In genomic region chr19:50724522-50725217, GRCh38 we compare ENCODE assay signal across 8 cellular contexts. TPM values are rescaled to one million over a fixed set of nuclear protein-coding genes. Genes with fewer than 3 reads are reported as not detected.
DNase-seq lines count a peak whose midpoint lies in the region; ATAC-seq and TF ChIP-seq lines count a peak whose summit lies in the region.

No MANE protein-coding gene starts in this region.

- H3K4me1 ChIP-seq in A673 (ENCODE audit: insufficient read depth, low read length, poor library complexity, severe bottlenecking): peaks cover 71% of the 10 kb centered on the region

- intact Hi-C loops in A673 (cut with micrococcal nuclease; ENCODE audit: unreplicated experiment): loop anchor here (5.0 kb wide), 1 partner anchor 53 kb away; no protein-coding TSS in a partner anchor

- TF ChIP-seq CTCF in A673 (conservative IDR thresholded peaks at IDR 0.05; ENCODE audit: low read depth, low read length): peak; percentile 93

- POLR2A ChIA-PET in A673 (lab: Charles Lee; ENCODE audit: low non-redundant PET): interaction anchor here (0.8 kb wide), 1 partner anchor 197 kb away, joined by 26 read pairs; no protein-coding TSS in a partner anchor

- peak; percentile 100 for DNase-seq in A673 (ENCODE audit: low spot score)
- DNase-seq in NCI-H748 (lab: John Stamatoyannopoulos, UW; ENCODE audit: unreplicated experiment): peak; percentile 99
- peak; percentile 97 for DNase-seq in activated CD8-positive, alpha-beta memory T cell treated with anti-CD3 and anti-CD28 coated beads for 24 hours
- peak; percentile 98 for DNase-seq in effector CD8-positive, alpha-beta T cell (lab: John Stamatoyannopoulos, UW)
- peak; percentile 100 for DNase-seq in medulla oblongata (ENCODE audit: extremely low spot score)
- peak; percentile 76 to 89 (median 77) for DNase-seq in stimulated activated CD4-positive, alpha-beta T cell treated with anti-CD3 and anti-CD28 coated beads, TNF-alpha, amount 100 ng/mL, for 4 hours (ENCODE audit: low read depth in 3 of 3)

- peaks cover 10% of the 10 kb centered on the region for H3K36me3 ChIP-seq in A673 (ENCODE audit: insufficient read depth, low read length, poor library complexity, severe bottlenecking)

- CTCF ChIA-PET in A673 (lab: Charles Lee): interaction anchor here (0.5 to 1.6 kb wide), 15 partner anchors 10 to 836 kb away, joined by 3 to 15 read pairs (median 5); partner anchors contain the start of gene ACP4

- peak overlapping the region; percentile 85 for H3K27ac ChIP-seq in A673 (ENCODE audit: low read depth, low read length, poor library complexity, severe bottlenecking)

- peak overlapping the region; percentile 61 for H3K4me3 ChIP-seq in A673 (ENCODE audit: low read depth, low read length, poor library complexity, severe bottlenecking)

- ATAC-seq in GM18868 (IDR thresholded peaks at IDR 0.05; ENCODE audit: unreplicated experiment) (peak; percentile 63), HG03378 (IDR thresholded peaks at IDR 0.05; ENCODE audit: unreplicated experiment) (peak; percentile 64)

- no peaks in the 10 kb centered on the region for H3K9me3 ChIP-seq in A673 (ENCODE audit: low read depth, low read length, poor library complexity, severe bottlenecking)

- no peaks in the 10 kb centered on the region for H3K27me3 ChIP-seq in A673 (replicated peaks; ENCODE audit: insufficient read depth, low read depth, low read length, poor library complexity)

- BruUV-seq in A673 (replicated peaks; lab: Mats Ljungman, UMichigan): no TSS peak

RNA-seq across cellular contexts. Expression of gene CLEC11A, which starts 1.5 kb away (rescaled TPM):
- 59.1 TPM in 2 replicates for total RNA-seq in A673 (2021)

RNA-seq across cellular contexts. Expression of gene SHANK1, which starts 5.1 kb away (rescaled TPM):
- 69.7 and 69.8 TPM in 2 replicates for total RNA-seq in A673 (2021)

RNA-seq across cellular contexts. Expression of gene GPR32, which starts 45.6 kb away (rescaled TPM):
- total RNA-seq in A673 (2021): not detected in 2 replicates

Comparison
In these comparisons a context has a peak if more than half of its experiments do, and no peak if none do; other contexts are left out.
1. Peak in every context shown above with its lines: DNase-seq, ATAC-seq, H3K4me3 ChIP-seq and H3K27ac ChIP-seq.